ENCODE assay signal across 21 cellular contexts in genomic region chr18:44695503-44695902, GRCh38.
"Had no signal": no experiment of that assay in that cellular context is flagged by ENCODE, and none has a peak within 500 bp of the region (broad histone marks: within the 10 kb centered on the region; RNA-seq: fewer than 3 reads in every experiment).

No MANE protein-coding gene starts in this region.

- H3K4me3 ChIP-seq: heart right ventricle, lower lobe of right lung, pancreas, tibial artery, vagina had no signal

- ATAC-seq: heart right ventricle had no signal

- H3K27me3 ChIP-seq: pancreas, tibial artery, vagina had no signal

- DNase-seq: activated CD4-positive, alpha-beta memory T cell treated with anti-CD3 and anti-CD28 coated beads, Interleukin-2, amount 10 ng/mL, durations not matched to agents 7 days and 5 days; activated CD4-positive, alpha-beta T cell treated with anti-CD3 and anti-CD28 coated beads for 48 hours; activated CD4-positive, CD25-positive, alpha-beta regulatory T cell; activated naive CD4-positive, alpha-beta T cell treated with Interleukin-2 at 50 U/mL for 16 hours; activated naive CD8-positive, alpha-beta T cell treated with anti-CD3 and anti-CD28 coated beads, Interleukin-2, amount 10 ng/mL, durations not matched to agents 7 days and 5 days; activated T-cell treated with anti-CD3 and anti-CD28 coated beads, Interleukin-2, amount 50 U/mL, for 24 hours; aorta; cortex of kidney; heart right ventricle; lower lobe of right lung; pancreas; SK-N-SH; stimulated activated CD4-positive, alpha-beta T cell treated with anti-CD3 and anti-CD28 coated beads, Interleukin-12 subunit alpha, Interleukin-12 subunit beta, amount 100 ng/mL, for 4 hours; stimulated activated CD4-positive, alpha-beta T cell treated with anti-CD3 and anti-CD28 coated beads, Interleukin-1b, Interleukin-23, amount 100 ng/mL, for 48 hours; stimulated activated naive CD4-positive, alpha-beta T cell treated with Interleukin-2 at 50 U/mL for 16 hours; substantia nigra; tibial artery had no signal

- H3K27ac ChIP-seq: heart right ventricle, lower lobe of right lung had no signal

- H3K9me3 Mint-ChIP-seq: activated naive CD8-positive, alpha-beta T cell treated with anti-CD3 and anti-CD28 coated beads, Interleukin-2, amount 10 ng/mL, durations not matched to agents 7 days and 5 days; activated T-cell treated with anti-CD3 and anti-CD28 coated beads, Interleukin-2, amount 50 U/mL, for 24 hours; activated T-helper 2 cell treated with anti-CD3 and anti-CD28 coated beads, Interferon-gamma antibody, Interleukin-2, Interleukin-4, amounts not matched to agents 10 μg/mL and 5 μg/mL and 100 μg/mL, durations not matched to agents 14 hours and 24 hours and 36 hours; mesothelial cell of epicardium; T-helper 2 cell treated with Interferon-gamma antibody and Interleukin-4, amounts not matched to agents 5 μg/mL and 100 μg/mL, for 36 hours had no signal

- H3K27ac Mint-ChIP-seq: activated CD4-positive, alpha-beta memory T cell treated with anti-CD3 and anti-CD28 coated beads, Interleukin-2, amount 10 ng/mL, durations not matched to agents 7 days and 5 days; activated naive CD8-positive, alpha-beta T cell treated with anti-CD3 and anti-CD28 coated beads, Interleukin-2, amount 10 ng/mL, durations not matched to agents 7 days and 5 days; activated T-cell treated with anti-CD3 and anti-CD28 coated beads, Interleukin-2, amount 50 U/mL, for 24 hours; activated T-helper 2 cell treated with anti-CD3 and anti-CD28 coated beads, Interferon-gamma antibody, Interleukin-2, Interleukin-4, amounts not matched to agents 10 μg/mL and 5 μg/mL and 100 μg/mL, durations not matched to agents 14 hours and 24 hours and 36 hours; mesothelial cell of epicardium; T-helper 2 cell treated with Interferon-gamma antibody and Interleukin-4, amounts not matched to agents 5 μg/mL and 100 μg/mL, for 36 hours had no signal

- H3K9me3 ChIP-seq: heart right ventricle, lower lobe of right lung, pancreas, SK-N-SH, tibial artery, vagina had no signal

- H3K36me3 ChIP-seq: heart right ventricle, lower lobe of right lung, pancreas, tibial artery, vagina had no signal

- H3K4me3 Mint-ChIP-seq: activated CD4-positive, alpha-beta memory T cell treated with anti-CD3 and anti-CD28 coated beads, Interleukin-2, amount 10 ng/mL, durations not matched to agents 7 days and 5 days; activated naive CD8-positive, alpha-beta T cell treated with anti-CD3 and anti-CD28 coated beads, Interleukin-2, amount 10 ng/mL, durations not matched to agents 7 days and 5 days; activated T-cell treated with anti-CD3 and anti-CD28 coated beads, Interleukin-2, amount 50 U/mL, for 24 hours; mesothelial cell of epicardium; T-helper 2 cell treated with Interferon-gamma antibody and Interleukin-4, amounts not matched to agents 5 μg/mL and 100 μg/mL, for 36 hours had no signal
